25 cellular contexts compared by ENCODE assay signal in genomic region chrX:40291553-40291952, GRCh38.
DNase-seq lines count a peak whose midpoint lies in the region; ATAC-seq and TF ChIP-seq lines count a peak whose summit lies in the region.
"Had no signal": no experiment of that assay in that cellular context is flagged by ENCODE, and none has a peak within 500 bp of the region (broad histone marks: within the 10 kb centered on the region; RNA-seq: fewer than 3 reads in every experiment).

No MANE protein-coding gene starts in this region.

- no peaks in the 10 kb centered on the region for H3K79me2 ChIP-seq in neural progenitor cell (ENCODE audit: low read depth)

- in situ Hi-C loops in HAP-1 (cut with MboI; ENCODE audit: low sequenced_read_pairs): no loop called here

- no peaks in the 10 kb centered on the region for H3K4me1 Mint-ChIP-seq in neural progenitor cell
- H3K4me1 Mint-ChIP-seq: B cell; CD14-positive monocyte; CD8-positive, alpha-beta memory T cell had no signal

- H3K9me3 ChIP-seq in RWPE2 (ENCODE audit: severe bottlenecking) (no peaks in the 10 kb centered on the region), neural progenitor cell (ENCODE audit: low read depth) (no peaks in the 10 kb centered on the region), HAP-1 (no peaks in the 10 kb centered on the region)

- no peaks in the 10 kb centered on the region for H3K36me3 Mint-ChIP-seq in neural progenitor cell
- H3K36me3 Mint-ChIP-seq: CD14-positive monocyte; CD8-positive, alpha-beta memory T cell had no signal

- no peak for TF ChIP-seq CTCF in RWPE2 (IDR thresholded peaks at IDR 0.05; ENCODE audit: poor library complexity, severe bottlenecking)
- no peak for TF ChIP-seq CTCF in neural progenitor cell (IDR thresholded peaks at IDR 0.05)

- H3K36me3 ChIP-seq in RWPE2 (ENCODE audit: low read depth) (no peaks in the 10 kb centered on the region), neural progenitor cell (no peaks in the 10 kb centered on the region), HAP-1 (replicated peaks) (no peaks in the 10 kb centered on the region)

- DNase-seq in NCI-H748 (lab: John Stamatoyannopoulos, UW; ENCODE audit: unreplicated experiment): peak; percentile 9
- DNase-seq in NCI-H748 treated with DMSO at 0.1 percent for 48 hours (lab: John Stamatoyannopoulos, UW): no peak
- DNase-seq in RWPE2 (ENCODE audit: low spot score): no peak
- DNase-seq in neural progenitor cell (ENCODE audit: low spot score): no peak
- DNase-seq in HAP-1 (ENCODE audit: low spot score in 2 of 2): no peak
- DNase-seq in NCI-H2029 (lab: John Stamatoyannopoulos, UW): no peak
- DNase-seq: CD8-positive, alpha-beta memory T cell; DMS 273 treated with DMSO at 0.1 percent for 48 hours; DND-41; GM23248; H9; KBM-7; MM.1S; NCI-H1048; NCI-H1694; NCI-H2081 treated with DMSO at 0.1 percent for 48 hours; NCI-H2171; NCI-H226; NCI-H510A; SIG-M5 had no signal

- H3K4me3 ChIP-seq in RWPE2 (ENCODE audit: severe bottlenecking): no peak overlapping the region
- H3K4me3 ChIP-seq in neural progenitor cell: no peak overlapping the region
- H3K4me3 ChIP-seq in HAP-1: no peak overlapping the region
- H3K4me3 ChIP-seq: GM23248, SK-N-MC had no signal

- no peaks in the 10 kb centered on the region for H4K20me1 ChIP-seq in neural progenitor cell (ENCODE audit: low read depth)

- no peak overlapping the region for H3K4me3 Mint-ChIP-seq in neural progenitor cell
- H3K4me3 Mint-ChIP-seq: B cell; CD14-positive monocyte; CD8-positive, alpha-beta memory T cell; H9 had no signal

- H3K9me3 Mint-ChIP-seq in neural progenitor cell: peaks cover 19% of the 10 kb centered on the region

- no peaks in the 10 kb centered on the region for H3F3A ChIP-seq in neural progenitor cell (ENCODE audit: low read depth)

- no peak overlapping the region for H3K27ac Mint-ChIP-seq in neural progenitor cell
- H3K27ac Mint-ChIP-seq: B cell; CD8-positive, alpha-beta memory T cell; H9 had no signal

- no peak overlapping the region for H3K27ac ChIP-seq in RWPE2 (ENCODE audit: poor library complexity, severe bottlenecking)
- H3K27ac ChIP-seq in neural progenitor cell: no peak overlapping the region
- H3K27ac ChIP-seq: 22Rv1, GM23248, SK-N-MC had no signal

- peaks cover 9% of the 10 kb centered on the region for H3K27me3 Mint-ChIP-seq in neural progenitor cell (ENCODE audit: insufficient read depth, low read depth)
- H3K27me3 Mint-ChIP-seq: B cell had no signal

- no peak overlapping the region for H3K4me2 ChIP-seq in neural progenitor cell

- no peak overlapping the region for H2AFZ ChIP-seq in neural progenitor cell (replicated peaks)
- H2AFZ ChIP-seq: GM23248 had no signal

- ATAC-seq in RWPE2 (ENCODE audit: low read depth): peak; percentile 64; the same call in 2 of the 3 replicates
- peak; percentile 35 for ATAC-seq in esophagus mucosa

- H3K9ac ChIP-seq in neural progenitor cell: no peak overlapping the region
- H3K9ac ChIP-seq: GM23248 had no signal

- no peaks in the 10 kb centered on the region for H3K4me1 ChIP-seq in RWPE2 (ENCODE audit: insufficient read depth, poor library complexity, severe bottlenecking)
- no peaks in the 10 kb centered on the region for H3K4me1 ChIP-seq in neural progenitor cell
- H3K4me1 ChIP-seq in HAP-1: no peaks in the 10 kb centered on the region

- no peaks in the 10 kb centered on the region for H3K27me3 ChIP-seq in RWPE2 (ENCODE audit: insufficient read depth, poor library complexity, severe bottlenecking)
- no peaks in the 10 kb centered on the region for H3K27me3 ChIP-seq in neural progenitor cell
- no peaks in the 10 kb centered on the region for H3K27me3 ChIP-seq in HAP-1 (ENCODE audit: low read depth)
